ENCODE assay signal across 25 cellular contexts in genomic region chr2:126723281-126723815, GRCh38.
"Had no signal": no experiment of that assay in that cellular context is flagged by ENCODE, and none has a peak within 500 bp of the region (broad histone marks: within the 10 kb centered on the region; RNA-seq: fewer than 3 reads in every experiment).

No MANE protein-coding gene starts in this region.

- H3K36me3 ChIP-seq: cardiac muscle cell, SJCRH30 had no signal

- H3K4me1 Mint-ChIP-seq: activated CD4-positive, alpha-beta T cell treated with anti-CD3 and anti-CD28 coated beads, Interleukin-2, amount 10 ng/mL, durations not matched to agents 7 days and 5 days had no signal

- H3K27me3 Mint-ChIP-seq: activated naive CD8-positive, alpha-beta T cell treated with anti-CD3 and anti-CD28 coated beads, Interleukin-2, amount 50 U/mL, for 24 hours; activated T-cell treated with anti-CD3 and anti-CD28 coated beads, Interleukin-2, amount 50 U/mL, for 24 hours had no signal

- H3K9me3 ChIP-seq: SK-N-SH had no signal

- H3K27me3 ChIP-seq: cardiac muscle cell, SJCRH30 had no signal

- H3K4me1 ChIP-seq: SJCRH30 had no signal

- H3K27ac ChIP-seq: cardiac muscle cell, KMS-11, SJCRH30, VCaP had no signal

- H3K4me3 ChIP-seq: cardiac muscle cell, SJCRH30 had no signal

- H3K4me3 Mint-ChIP-seq: activated CD4-positive, alpha-beta memory T cell treated with anti-CD3 and anti-CD28 coated beads for 36 hours; activated CD4-positive, alpha-beta T cell treated with anti-CD3 and anti-CD28 coated beads, Interleukin-2, amount 10 ng/mL, durations not matched to agents 7 days and 5 days; activated naive CD8-positive, alpha-beta T cell treated with anti-CD3 and anti-CD28 coated beads, Interleukin-2, amount 50 U/mL, for 24 hours; activated T-cell treated with anti-CD3 and anti-CD28 coated beads, Interleukin-2, amount 50 U/mL, for 24 hours; brain had no signal

- DNase-seq: activated CD4-positive, alpha-beta memory T cell treated with anti-CD3 and anti-CD28 coated beads for 36 hours; activated CD4-positive, alpha-beta T cell treated with anti-CD3 and anti-CD28 coated beads, Interleukin-2, amount 10 ng/mL, durations not matched to agents 7 days and 5 days; activated CD4-positive, CD25-positive, alpha-beta regulatory T cell; activated effector memory CD4-positive, alpha-beta T cell treated with anti-CD3 and anti-CD28 coated beads, Interleukin-2, amount 50 U/mL, for 16 hours; activated naive CD4-positive, alpha-beta T cell treated with Interleukin-2 at 50 U/mL for 16 hours; activated naive CD8-positive, alpha-beta T cell treated with anti-CD3 and anti-CD28 coated beads, Interleukin-2, amount 50 U/mL, for 24 hours; activated T-cell treated with anti-CD3 and anti-CD28 coated beads, Interleukin-2, amount 50 U/mL, for 24 hours; amniotic stem cell; NCI-H1092; NCI-H1417; NCI-H2029; NCI-H2107; NCI-H2171 treated with DMSO at 0.1 percent for 48 hours; NCI-H345; NCI-H510A; NCI-H526 treated with DMSO at 0.1 percent for 48 hours; NCI-H82; SJCRH30; T-helper 1 cell had no signal

- H3K27ac Mint-ChIP-seq: activated CD4-positive, alpha-beta memory T cell treated with anti-CD3 and anti-CD28 coated beads for 36 hours; activated CD4-positive, alpha-beta T cell treated with anti-CD3 and anti-CD28 coated beads, Interleukin-2, amount 10 ng/mL, durations not matched to agents 7 days and 5 days; activated naive CD4-positive, alpha-beta T cell treated with anti-CD3 and anti-CD28 coated beads, Interleukin-2, amount 50 U/mL, for 72 hours; activated naive CD8-positive, alpha-beta T cell treated with anti-CD3 and anti-CD28 coated beads, Interleukin-2, amount 50 U/mL, for 24 hours; activated T-cell treated with anti-CD3 and anti-CD28 coated beads, Interleukin-2, amount 50 U/mL, for 24 hours; brain had no signal

- ATAC-seq: activated naive CD4-positive, alpha-beta T cell treated with anti-CD3 and anti-CD28 coated beads, Interleukin-2, amount 50 U/mL, for 72 hours; activated naive CD8-positive, alpha-beta T cell treated with anti-CD3 and anti-CD28 coated beads, Interleukin-2, amount 50 U/mL, for 24 hours had no signal
